27 cellular contexts compared by ENCODE assay signal in the genomic region with DNA sequence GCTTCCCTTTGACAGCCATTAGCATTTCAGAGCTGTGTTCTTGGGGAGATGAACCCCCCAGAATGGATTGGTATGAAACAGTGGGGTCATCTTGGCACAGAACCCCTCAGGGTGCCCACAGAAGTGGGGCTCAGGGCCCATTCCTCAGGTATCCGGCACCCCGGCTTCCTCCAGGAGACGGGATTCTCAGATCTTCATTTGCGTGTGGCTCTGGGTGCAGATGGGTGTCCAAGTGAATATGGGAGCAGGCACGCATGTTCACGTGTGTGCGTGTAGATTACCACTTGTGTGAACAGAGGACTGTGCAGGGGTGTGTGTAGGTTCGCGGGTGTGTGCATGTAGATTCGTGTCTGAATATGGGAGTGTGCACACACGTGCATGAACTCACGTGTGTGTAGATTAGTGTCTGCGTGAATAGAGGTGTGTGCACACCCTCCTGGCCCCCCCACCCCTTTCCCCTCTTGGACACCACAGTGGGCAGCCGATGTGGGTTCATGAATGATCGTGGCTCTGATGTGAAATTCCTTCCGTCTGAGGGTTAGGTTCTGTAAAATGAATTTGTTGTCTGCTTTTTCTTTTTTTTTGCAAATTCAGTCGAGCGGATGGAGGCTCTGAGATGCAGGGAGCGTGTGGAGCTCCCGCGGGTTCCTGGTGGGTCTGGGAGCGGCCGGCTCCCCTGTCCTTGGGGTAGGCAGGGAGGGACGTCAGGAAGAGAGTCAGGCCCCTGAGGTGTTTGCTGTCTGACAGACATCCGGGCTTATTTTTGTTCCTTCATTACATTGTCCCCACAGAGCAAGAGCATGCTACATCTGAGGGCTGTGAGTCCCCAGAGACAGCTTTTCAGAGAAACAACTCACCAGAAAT. TPM values are rescaled to one million over a fixed set of nuclear protein-coding genes. Genes with fewer than 3 reads are reported as not detected.
A peak's percentile ranks its signal among the peaks of the same experiment; 100 is the strongest.
DNase-seq lines count a peak whose midpoint lies in the region; FAIRE-seq and TF ChIP-seq lines count a peak whose summit lies in the region.
"Had no signal": no experiment of that assay in that cellular context is flagged by ENCODE, and none has a peak within 500 bp of the region (broad histone marks: within the 10 kb centered on the region; RNA-seq: fewer than 3 reads in every experiment).

No MANE protein-coding gene starts in this region.

- H3K9me3 ChIP-seq in kidney (ENCODE audit: control insufficient read depth in 1 of 2, low read length in 2 of 2) (no peaks in the 10 kb centered on the region), stomach (peaks cover 0 to 2% (median under 1%) of the 10 kb centered on the region in 4 donors)
- H3K9me3 ChIP-seq: thyroid gland had no signal

- H3K27me3 ChIP-seq in H7 (ENCODE audit: control insufficient read depth, insufficient read depth, low read length) (no peaks in the 10 kb centered on the region), stomach (peaks cover 0 to 81% (median 36%) of the 10 kb centered on the region in 3 donors)
- H3K27me3 ChIP-seq: thyroid gland had no signal

- no peak overlapping the region for H3K9ac ChIP-seq in kidney (ENCODE audit: low read length in 2 of 2)
- H3K9ac ChIP-seq: GM23248 had no signal

- no peak overlapping the region for H3K27ac ChIP-seq in kidney (ENCODE audit: low read depth in 2 of 2, low read length in 2 of 2)
- H3K27ac ChIP-seq in stomach: no peak overlapping the region
- H3K27ac ChIP-seq: A549, epithelial cell of prostate, GM23248, hepatocyte, lower lobe of right lung, PC-9, psoas muscle, thyroid gland had no signal

- H3K4me1 ChIP-seq in kidney (ENCODE audit: control insufficient read depth in 1 of 2, insufficient read depth in 1 of 2, low read depth in 1 of 2, low read length in 2 of 2): no peaks in the 10 kb centered on the region
- no peaks in the 10 kb centered on the region for H3K4me1 ChIP-seq in stomach
- H3K4me1 ChIP-seq: A549, lower lobe of right lung, psoas muscle, thyroid gland had no signal

- WGBS in stomach, 5 donors: 78 to 81% (median 81%) methylated on average over 24 to 25 of the region's 25 CpGs

- H3K4me3 ChIP-seq in H7 (ENCODE audit: insufficient read depth, low read depth, low read length) (no peak overlapping the region), kidney (ENCODE audit: low read length in 2 of 2) (no peak overlapping the region), stomach (no peak overlapping the region)
- H3K4me3 ChIP-seq: A549, GM23248, hepatocyte, lower lobe of right lung, PC-9, psoas muscle, thyroid gland had no signal

- DNase-seq in activated CD8-positive, alpha-beta memory T cell treated with anti-CD3 and anti-CD28 coated beads, Interleukin-2, amount 50 U/mL, for 48 hours: peak; percentile 43
- no peak for DNase-seq in activated CD8-positive, alpha-beta memory T cell treated with anti-CD3 and anti-CD28 coated beads for 24 hours
- peak; percentile 37 for DNase-seq in H7
- DNase-seq in kidney: peak; percentile 38
- peak; percentile 17 for DNase-seq in stomach
- no peak for DNase-seq in SHP77 treated with DMSO at 0.1 percent for 48 hours (lab: John Stamatoyannopoulos, UW)
- DNase-seq in germinal center (ENCODE audit: low spot score): no peak
- no peak for DNase-seq in NCI-H1417 (lab: John Stamatoyannopoulos, UW)
- DNase-seq: activated CD4-positive, alpha-beta T cell treated with anti-CD3 and anti-CD28 coated beads for 4 hours; activated naive CD4-positive, alpha-beta T cell treated with anti-CD3 and anti-CD28 coated beads, Interleukin-2, amount 50 U/mL, for 16 hours; anterior cingulate cortex; foreskin fibroblast; GM23248; NCI-H1930; NCI-H345; PC-9; psoas muscle; small intestine; stimulated activated naive CD8-positive, alpha-beta T cell treated with anti-CD3 and anti-CD28 coated beads, Interleukin-15, Interleukin-2, amounts not matched to agents 100 U/mL and 50 U/mL, for 24 hours; T-helper 1 cell; thyroid gland had no signal

- H3K36me3 ChIP-seq in H7 (replicated peaks; ENCODE audit: control insufficient read depth, insufficient read depth, low read length) (no peaks in the 10 kb centered on the region), kidney (ENCODE audit: control insufficient read depth in 1 of 2, insufficient read depth in 2 of 2, low read length in 2 of 2) (no peaks in the 10 kb centered on the region), stomach (no peaks in the 10 kb centered on the region)
- H3K36me3 ChIP-seq: lower lobe of right lung, thyroid gland had no signal

- TF ChIP-seq EP300 in stomach (IDR thresholded peaks at IDR 0.05): no peak

- no peak for TF ChIP-seq POLR2A in stomach (IDR thresholded peaks at IDR 0.05)

- TF ChIP-seq CTCF in kidney (IDR thresholded peaks at IDR 0.05; ENCODE audit: borderline replicate concordance, extremely low read depth, insufficient read depth): no peak
- TF ChIP-seq CTCF in stomach (IDR thresholded peaks at IDR 0.05): no peak

- intact Hi-C loops in kidney (cut with DNase I) (no loop called here), stomach (cut with DNase I; ENCODE audit: low total_unique reads) (no loop called here)

- FAIRE-seq in kidney (lab: Jason Lieb, UNC): no peak
- FAIRE-seq: A549, GM19239, small intestine had no signal

RNA-seq across cellular contexts. Expression of a gene that starts 7.4 kb away (rescaled TPM):
- 16.0 and 19.9 TPM in 2 replicates for total RNA-seq in H7 (2014; rRNA removed; shearing (Covaris generic))
- total RNA-seq in kidney: 3.8 TPM
- 3.5 TPM for polyA plus RNA-seq in kidney (ENCODE audit: insufficient read depth, low read depth, low replicate concordance)
- 1 to 10 TPM in 1 of 5 donors, under 1 TPM in 3, not detected in 1; 0.43 to 4.3 (median 0.50) TPM for total RNA-seq in stomach
- under 1 TPM; 0.19 to 0.76 (median 0.53) TPM for polyA plus RNA-seq in stomach
- total RNA-seq: LHCN-M2 had no signal

Comparison
In these comparisons a context has a peak if more than half of its experiments do, and no peak if none do; other contexts are left out.
1. DNase-seq: peak in activated CD8-positive, alpha-beta memory T cell treated with anti-CD3 and anti-CD28 coated beads, Interleukin-2, amount 50 U/mL, for 48 hours (single experiment), H7 (single experiment), kidney (single experiment) and stomach (single experiment); none in activated CD8-positive, alpha-beta memory T cell treated with anti-CD3 and anti-CD28 coated beads for 24 hours (single experiment), SHP77 treated with DMSO at 0.1 percent for 48 hours (single experiment), germinal center (single experiment) and NCI-H1417 (0 of 3).